16 cellular contexts compared by ENCODE assay signal in the genomic region with DNA sequence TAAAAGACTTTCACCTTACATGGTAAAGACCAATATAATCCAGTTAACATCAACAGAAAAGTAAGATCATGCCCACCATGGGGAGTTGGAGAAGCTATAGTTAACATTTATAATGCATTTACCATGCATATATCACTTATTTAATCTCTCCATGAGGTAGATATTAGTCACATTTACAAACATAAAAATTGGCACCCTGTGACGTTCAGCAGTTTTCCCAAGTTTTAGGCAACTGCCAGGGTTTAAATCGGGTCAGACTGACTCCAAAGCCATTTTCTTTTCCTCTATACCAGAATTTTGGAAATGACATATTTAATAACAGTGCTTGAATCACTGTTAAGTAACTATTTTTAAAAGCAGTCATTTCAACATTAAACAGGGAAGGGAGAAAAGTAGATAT.
A peak's percentile ranks its signal among the peaks of the same experiment; 100 is the strongest.
DNase-seq lines count a peak whose midpoint lies in the region; FAIRE-seq and TF ChIP-seq lines count a peak whose summit lies in the region.
"Had no signal": no experiment of that assay in that cellular context is flagged by ENCODE, and none has a peak within 500 bp of the region (broad histone marks: within the 10 kb centered on the region; RNA-seq: fewer than 3 reads in every experiment).

No MANE protein-coding gene starts in this region.

- H3K27ac Mint-ChIP-seq in astrocyte (ENCODE audit: unreplicated experiment), result no peak overlapping the region
- H3K27ac Mint-ChIP-seq: CD8-positive, alpha-beta memory T cell had no signal

- H3K4me3 Mint-ChIP-seq in astrocyte (ENCODE audit: unreplicated experiment), result no peak overlapping the region
- H3K4me3 Mint-ChIP-seq: CD8-positive, alpha-beta memory T cell had no signal

- no peaks in the 10 kb centered on the region for H3K36me3 ChIP-seq in astrocyte (ENCODE audit: insufficient read depth, low read length)
- H3K36me3 ChIP-seq: SJSA1 had no signal

- FAIRE-seq in astrocyte (lab: Jason Lieb, UNC), result no peak
- FAIRE-seq: HepG2 had no signal

- peak overlapping the region; percentile 84 for H3K27ac ChIP-seq in astrocyte (ENCODE audit: low read depth, low read length)
- H3K27ac ChIP-seq: RWPE1, SJSA1 had no signal

- no peaks in the 10 kb centered on the region for H3K27me3 Mint-ChIP-seq in astrocyte (ENCODE audit: low read depth, unreplicated experiment)
- H3K27me3 Mint-ChIP-seq: CD8-positive, alpha-beta memory T cell had no signal

- peaks cover 39% of the 10 kb centered on the region for H3K79me2 ChIP-seq in astrocyte (ENCODE audit: insufficient read depth, low read length)

- H3K4me3 ChIP-seq in astrocyte (ENCODE audit: insufficient read depth, low read depth, low read length) (no peak overlapping the region), fibroblast of the aortic adventitia (ENCODE audit: low read depth, low read length) (no peak overlapping the region)
- H3K4me3 ChIP-seq: SJSA1 had no signal

- H3K27me3 ChIP-seq in astrocyte (ENCODE audit: insufficient read depth, low read length), result no peaks in the 10 kb centered on the region
- H3K27me3 ChIP-seq: SJSA1 had no signal

- no peak overlapping the region for H2AFZ ChIP-seq in astrocyte (ENCODE audit: low read depth, low read length)

- DNase-seq in ELR (ENCODE audit: low read depth) (peak; percentile 56), astrocyte (ENCODE audit: low read depth) (no peak), fibroblast of the aortic adventitia (ENCODE audit: low read depth) (peak; percentile 68), smooth muscle cell of the brain vasculature (ENCODE audit: low read depth, low spot score) (peak; percentile 36), dedifferentiated amniotic fluid mesenchymal stem cell (ENCODE audit: extremely low spot score) (no peak), DMS53 (lab: John Stamatoyannopoulos, UW) (no peak), NCI-H748 treated with DMSO at 0.1 percent for 48 hours (lab: John Stamatoyannopoulos, UW) (no peak)
- DNase-seq: CD8-positive, alpha-beta memory T cell; GOT3; NCI-H1417; NCI-H2029; NCI-H2171 treated with DMSO at 0.1 percent for 48 hours; NCI-H510A treated with DMSO at 0.1 percent for 48 hours had no signal

- TF ChIP-seq CTCF in astrocyte (IDR thresholded peaks at IDR 0.05; ENCODE audit: insufficient read depth, low read depth, low read length) (no peak), fibroblast of the aortic adventitia (IDR thresholded peaks at IDR 0.05; ENCODE audit: insufficient read depth, low read length) (no peak)

- no peaks in the 10 kb centered on the region for H3K9me3 ChIP-seq in astrocyte (ENCODE audit: insufficient read depth, low read depth, low read length)
- H3K9me3 ChIP-seq: SJSA1 had no signal

- peak overlapping the region; percentile 67 for H3K4me2 ChIP-seq in astrocyte (ENCODE audit: low read length)

- H3K9me3 Mint-ChIP-seq in astrocyte (ENCODE audit: unreplicated experiment), result no peaks in the 10 kb centered on the region
- H3K9me3 Mint-ChIP-seq: CD8-positive, alpha-beta memory T cell had no signal

- peak overlapping the region; percentile 44 for H3K9ac ChIP-seq in astrocyte (ENCODE audit: low read length)

- H4K20me1 ChIP-seq in astrocyte (ENCODE audit: insufficient read depth, low read length), result no peaks in the 10 kb centered on the region

- H3K4me1 Mint-ChIP-seq in astrocyte (ENCODE audit: low read depth, unreplicated experiment), result peaks cover 33% of the 10 kb centered on the region
- H3K4me1 Mint-ChIP-seq: CD8-positive, alpha-beta memory T cell had no signal

- H3K4me1 ChIP-seq in astrocyte (ENCODE audit: insufficient read depth, low read length), result peaks cover 58% of the 10 kb centered on the region

- no peaks in the 10 kb centered on the region for H3K36me3 Mint-ChIP-seq in astrocyte (ENCODE audit: low read depth, unreplicated experiment)

Comparison
In these comparisons a context has a peak if more than half of its experiments do, and no peak if none do; other contexts are left out.
1. DNase-seq: peak in ELR (single experiment), fibroblast of the aortic adventitia (single experiment) and smooth muscle cell of the brain vasculature (single experiment); none in astrocyte (single experiment), dedifferentiated amniotic fluid mesenchymal stem cell (single experiment), DMS53 (single experiment) and NCI-H748 treated with DMSO at 0.1 percent for 48 hours (single experiment).